Comparison of ENCODE assay signal across 22 cellular contexts in the genomic region with DNA sequence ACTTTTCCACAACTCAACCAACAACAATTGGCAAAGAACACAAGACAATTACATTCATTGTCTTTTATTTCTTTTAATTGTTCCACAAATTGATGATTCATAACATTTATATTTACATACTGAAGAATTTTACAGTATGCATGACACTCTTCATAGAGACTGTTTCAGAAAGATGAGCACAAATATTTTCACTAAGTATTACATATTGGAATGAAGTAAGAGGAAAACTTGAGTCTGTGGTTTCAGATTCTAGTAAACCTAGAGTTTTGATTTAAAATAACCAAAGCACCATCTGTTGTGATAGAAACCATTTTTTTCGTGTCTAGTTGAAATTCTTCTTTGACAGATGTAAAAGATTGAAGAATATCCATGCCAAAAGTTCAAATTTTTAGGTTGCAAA. TPM values are rescaled to one million over a fixed set of nuclear protein-coding genes. Genes with fewer than 3 reads are reported as not detected.
"Had no signal": no experiment of that assay in that cellular context is flagged by ENCODE, and none has a peak within 500 bp of the region (broad histone marks: within the 10 kb centered on the region; RNA-seq: fewer than 3 reads in every experiment).

No MANE protein-coding gene starts in this region.

- ATAC-seq: activated T-cell treated with anti-CD3 and anti-CD28 coated beads, Interleukin-2, amount 50 U/mL, for 4 hours; T-helper 17 cell; WTC11 had no signal

- H3K27me3 ChIP-seq: brain microvascular endothelial cell had no signal

- H3K27ac ChIP-seq: brain microvascular endothelial cell had no signal

- H3K36me3 ChIP-seq: brain microvascular endothelial cell had no signal

- DNase-seq: activated CD4-positive, alpha-beta memory T cell treated with anti-CD3 and anti-CD28 coated beads for 36 hours; activated CD4-positive, alpha-beta T cell treated with anti-CD3 and anti-CD28 coated beads, Interleukin-2, amount 10 ng/mL, durations not matched to agents 7 days and 5 days; activated CD4-positive, CD25-positive, alpha-beta regulatory T cell treated with anti-CD3 and anti-CD28 coated beads, Interleukin-2, amount 50 U/mL, for 72 hours; activated CD8-positive, alpha-beta memory T cell treated with anti-CD3 and anti-CD28 coated beads for 24 hours; activated gamma-delta T cell; activated T-cell treated with anti-CD3 and anti-CD28 coated beads, Interleukin-2, amount 50 U/mL, for 4 hours; brain microvascular endothelial cell; cerebellar nuclear complex; MM.1S; NCI-H1105; NCI-H1436; NCI-H1694 treated with DMSO at 0.1 percent for 48 hours; NCI-H2029 treated with DMSO at 0.1 percent for 48 hours; NCI-H524; SIG-M5; T-helper 17 cell; T-helper 9 cell had no signal

RNA-seq across cellular contexts. Expression of gene OPN5, which starts 32.1 kb away (rescaled TPM):
- total RNA-seq: activated CD4-positive, alpha-beta memory T cell treated with anti-CD3 and anti-CD28 coated beads for 36 hours; activated CD4-positive, alpha-beta T cell treated with anti-CD3 and anti-CD28 coated beads, Interleukin-2, amount 10 ng/mL, durations not matched to agents 7 days and 5 days; activated naive CD4-positive, alpha-beta T cell treated with anti-CD3 and anti-CD28 coated beads, Interleukin-2, amount 50 U/mL, for 72 hours; activated T-cell treated with anti-CD3 and anti-CD28 coated beads, Interleukin-2, amount 50 U/mL, for 4 hours; cardiac septum; RPMI7951; T-helper 17 cell; WTC11 had no signal
- polyA plus RNA-seq: adipose tissue had no signal

RNA-seq across cellular contexts. Expression of gene ADGRF4, which starts 51.3 kb away (rescaled TPM):
- total RNA-seq: activated CD4-positive, alpha-beta memory T cell treated with anti-CD3 and anti-CD28 coated beads for 36 hours; activated CD4-positive, alpha-beta T cell treated with anti-CD3 and anti-CD28 coated beads, Interleukin-2, amount 10 ng/mL, durations not matched to agents 7 days and 5 days; activated naive CD4-positive, alpha-beta T cell treated with anti-CD3 and anti-CD28 coated beads, Interleukin-2, amount 50 U/mL, for 72 hours; activated T-cell treated with anti-CD3 and anti-CD28 coated beads, Interleukin-2, amount 50 U/mL, for 4 hours; cardiac septum; T-helper 17 cell; WTC11 had no signal
